15 cellular contexts compared by ENCODE assay signal in genomic region chr2:201004370-201004769, GRCh38. TPM values are rescaled to one million over a fixed set of nuclear protein-coding genes. Genes with fewer than 3 reads are reported as not detected.
A peak's percentile ranks its signal among the peaks of the same experiment; 100 is the strongest.
DNase-seq lines count a peak whose midpoint lies in the region; ATAC-seq and TF ChIP-seq lines count a peak whose summit lies in the region.
"Had no signal": no experiment of that assay in that cellular context is flagged by ENCODE, and none has a peak within 500 bp of the region (broad histone marks: within the 10 kb centered on the region; RNA-seq: fewer than 3 reads in every experiment).

No MANE protein-coding gene starts in this region.

- no peaks in the 10 kb centered on the region for H4K20me1 ChIP-seq in SK-N-SH (ENCODE audit: insufficient read depth)
- H4K20me1 ChIP-seq: BLaER1 treated with 17β-estradiol and CSF1 and Interleukin-3, amounts not matched to agents 10 nM and 100 nM had no signal

- H3K4me3 ChIP-seq in SK-N-SH (ENCODE audit: low read depth in 2 of 2, low read length in 1 of 2) = no peak overlapping the region
- H3K4me3 ChIP-seq: A549; BLaER1 treated with 17β-estradiol and CSF1 and Interleukin-3, amounts not matched to agents 10 nM and 100 nM; K562 had no signal

- H3K36me3 Mint-ChIP-seq in glutamatergic neuron (ENCODE audit: unreplicated experiment) = no peaks in the 10 kb centered on the region

- H3K9me2 ChIP-seq in SK-N-SH = no peaks in the 10 kb centered on the region

- no peaks in the 10 kb centered on the region for H3K79me2 ChIP-seq in SK-N-SH (ENCODE audit: insufficient read depth)

- H3F3A ChIP-seq in SK-N-SH (replicated peaks; ENCODE audit: insufficient read depth) = no peaks in the 10 kb centered on the region

- no peak overlapping the region for H3K9ac ChIP-seq in SK-N-SH
- H3K9ac ChIP-seq: BLaER1 treated with 17β-estradiol and CSF1 and Interleukin-3, amounts not matched to agents 10 nM and 100 nM had no signal

- H3K27ac ChIP-seq in SK-N-SH (ENCODE audit: low read depth in 2 of 2, low read length in 1 of 2) = peak overlapping the region in 1 of 2 experiments; percentile 56; a peak in 1 of 4 replicates
- H3K27ac ChIP-seq: 22Rv1; A549; BLaER1 treated with 17β-estradiol and CSF1 and Interleukin-3, amounts not matched to agents 10 nM and 100 nM had no signal

- TF ChIP-seq CTCF in SK-N-SH (IDR thresholded peaks at IDR 0.05) (no peak), glutamatergic neuron (IDR thresholded peaks at IDR 0.05; ENCODE audit: partially characterized antibody, unreplicated experiment) (no peak)

- no peak; the same call in 1 of the 2 replicates for TF ChIP-seq RAD21 in SK-N-SH (IDR thresholded peaks at IDR 0.05; ENCODE audit: low read length)

- no peak for ATAC-seq in HG03045 (IDR thresholded peaks at IDR 0.05; ENCODE audit: unreplicated experiment)
- ATAC-seq: A549; CD8-positive, alpha-beta T cell; K562 had no signal

- CTCF ChIA-PET in SK-N-SH (lab: Yijun Ruan, JAX) = interaction anchor here (1.4 kb wide), 1 partner anchor 40 kb away, joined by 4 read pairs; the partner anchor contains the start of gene ORC2

- POLR2A ChIA-PET in SK-N-SH (lab: Yijun Ruan, JAX) = no interaction called here

- peaks cover 0 to 5% of the 10 kb centered on the region in 2 experiments; a peak in 1 of 4 replicates for H3K4me1 ChIP-seq in SK-N-SH (ENCODE audit: control insufficient read depth in 1 of 2, insufficient read depth in 2 of 2, low read depth in 1 of 2, low read length in 1 of 2)
- H3K4me1 ChIP-seq: BLaER1 treated with 17β-estradiol and CSF1 and Interleukin-3, amounts not matched to agents 10 nM and 100 nM had no signal

- H3K4me3 Mint-ChIP-seq in glutamatergic neuron (ENCODE audit: unreplicated experiment) = no peak overlapping the region
- H3K4me3 Mint-ChIP-seq: CD8-positive, alpha-beta T cell; H9 had no signal

- H3K9me3 Mint-ChIP-seq in glutamatergic neuron (ENCODE audit: unreplicated experiment) = peaks cover 4% of the 10 kb centered on the region
- H3K9me3 Mint-ChIP-seq: CD8-positive, alpha-beta T cell; H9 had no signal

- H3K27ac Mint-ChIP-seq in glutamatergic neuron (ENCODE audit: unreplicated experiment) = peak overlapping the region; percentile 81
- H3K27ac Mint-ChIP-seq: CD8-positive, alpha-beta T cell; H9 had no signal

- H3K27me3 ChIP-seq in SK-N-SH (ENCODE audit: insufficient read depth) = no peaks in the 10 kb centered on the region
- H3K27me3 ChIP-seq: BLaER1 treated with 17β-estradiol and CSF1 and Interleukin-3, amounts not matched to agents 10 nM and 100 nM had no signal

- H3K9me3 ChIP-seq in SK-N-SH = no peaks in the 10 kb centered on the region
- H3K9me3 ChIP-seq: A549; BLaER1 treated with 17β-estradiol and CSF1 and Interleukin-3, amounts not matched to agents 10 nM and 100 nM had no signal

- H3K4me1 Mint-ChIP-seq in glutamatergic neuron (ENCODE audit: low read depth, unreplicated experiment) = peaks cover 6% of the 10 kb centered on the region
- H3K4me1 Mint-ChIP-seq: H9 had no signal

- DNase-seq in NCI-H2171 treated with DMSO at 0.1 percent for 48 hours (lab: John Stamatoyannopoulos, UW) (peak; percentile 65), NCI-H2171 (lab: John Stamatoyannopoulos, UW) (no peak), SK-N-SH (peak; percentile 68), glutamatergic neuron (peak; percentile 50), NCI-H2029 treated with DMSO at 0.1 percent for 48 hours (lab: John Stamatoyannopoulos, UW) (no peak), NCI-H146 (lab: John Stamatoyannopoulos, UW) (no peak)
- DNase-seq: Calu3; CD8-positive, alpha-beta T cell; H9; IMR-90 had no signal

- H2AFZ ChIP-seq in SK-N-SH (ENCODE audit: low read depth) = no peak overlapping the region

- no peak overlapping the region for H3K4me2 ChIP-seq in SK-N-SH
- H3K4me2 ChIP-seq: A549; BLaER1 treated with 17β-estradiol and CSF1 and Interleukin-3, amounts not matched to agents 10 nM and 100 nM had no signal

- TF ChIP-seq EP300 in SK-N-SH (IDR thresholded peaks at IDR 0.05; ENCODE audit: borderline replicate concordance in 1 of 2, low read depth in 1 of 2, low read length in 1 of 2) = peak in 1 of 2 experiments; percentile 74; a peak in 2 of 4 replicates

- H3K27me3 Mint-ChIP-seq in glutamatergic neuron (ENCODE audit: unreplicated experiment) = no peaks in the 10 kb centered on the region

- peaks cover 6 to 48% of the 10 kb centered on the region in 2 experiments for H3K36me3 ChIP-seq in SK-N-SH (replicated peaks in 1 of 2; ENCODE audit: control insufficient read depth in 1 of 2, insufficient read depth in 2 of 2, low read length in 1 of 2)

- WGBS in SK-N-SH (ENCODE audit: low lambda C conversion rate) = 94% methylated on average over 3 of the region's 3 CpGs

TF ChIP-seq in SK-N-SH, 30 proteins besides CTCF, POLR2A, EP300 and RAD21:
- TF ChIP-seq TCF12 (IDR thresholded peaks at IDR 0.05) (0 out of 2 replicates have a peak, but pooled peaks have one; percentile 12), RXRA (IDR thresholded peaks at IDR 0.05; ENCODE audit: borderline replicate concordance, low read depth) (no peak), RCOR1 (IDR thresholded peaks at IDR 0.05; ENCODE audit: low read length) (peak; percentile 100), USF1 (IDR thresholded peaks at IDR 0.05; ENCODE audit: borderline replicate concordance, low read depth) (no peak), GATA2 (CRISPR knock-in tag; IDR thresholded peaks at IDR 0.05) (peak; percentile 77), CHD2 (IDR thresholded peaks at IDR 0.05; ENCODE audit: low read length, partially characterized antibody) (peak; percentile 79), USF2 (IDR thresholded peaks at IDR 0.05; ENCODE audit: borderline replicate concordance, low read depth, low read length) (no peak)

RNA-seq across cellular contexts. Expression of gene ORC2, which starts 40.9 kb away (rescaled TPM):
- 3.4 and 3.9 TPM in 2 replicates for polyA plus RNA-seq in SK-N-SH (2012; rRNA removed)
- polyA plus RNA-seq in SK-N-SH (2012; cell fraction: cytosol; rRNA removed) = 5.3 and 5.7 TPM in 2 replicates
- polyA plus RNA-seq in SK-N-SH (2012; cell fraction: nucleus; rRNA removed) = 5.7 and 12.3 TPM in 2 replicates
- total RNA-seq in glutamatergic neuron (ENCODE audit: unreplicated experiment) = 28.2 TPM

Comparison
In these comparisons a context has a peak if more than half of its experiments do, and no peak if none do; other contexts are left out.
1. DNase-seq: peak in NCI-H2171 treated with DMSO at 0.1 percent for 48 hours (single experiment), SK-N-SH (single experiment) and glutamatergic neuron (single experiment); none in NCI-H2171 (single experiment), NCI-H2029 treated with DMSO at 0.1 percent for 48 hours (single experiment) and NCI-H146 (single experiment).